ENCODE assay signal across 11 cellular contexts in genomic region chr15:80550219-80550909, GRCh38.
DNase-seq lines count a peak whose midpoint lies in the region; ATAC-seq and TF ChIP-seq lines count a peak whose summit lies in the region.
"Had no signal": no experiment of that assay in that cellular context is flagged by ENCODE, and none has a peak within 500 bp of the region (broad histone marks: within the 10 kb centered on the region; RNA-seq: fewer than 3 reads in every experiment).

No MANE protein-coding gene starts in this region.

- H3K4me1 ChIP-seq in PC-3 (ENCODE audit: insufficient read depth, low read length) (peaks cover 13% of the 10 kb centered on the region; the same call in 1 of the 2 replicates), fibroblast of lung (ENCODE audit: control insufficient read depth, extremely low read depth, insufficient read depth, low read length) (peaks cover 18% of the 10 kb centered on the region), BE2C (no peaks in the 10 kb centered on the region)

- no peaks in the 10 kb centered on the region for H3K79me2 ChIP-seq in PC-3 (ENCODE audit: low read length)
- peaks cover 3% of the 10 kb centered on the region for H3K79me2 ChIP-seq in fibroblast of lung (ENCODE audit: control insufficient read depth, insufficient read depth, low read length)

- H3K27ac Mint-ChIP-seq in stimulated activated effector memory CD8-positive, alpha-beta T cell treated with anti-CD3 and anti-CD28 coated beads, Interleukin-12 subunit alpha, Interleukin-12 subunit beta, amount 100 ng/mL, for 72 hours, result no peak overlapping the region
- H3K27ac Mint-ChIP-seq: naive thymus-derived CD8-positive, alpha-beta T cell had no signal

- H3K36me3 Mint-ChIP-seq in stimulated activated effector memory CD8-positive, alpha-beta T cell treated with anti-CD3 and anti-CD28 coated beads, Interleukin-12 subunit alpha, Interleukin-12 subunit beta, amount 100 ng/mL, for 72 hours, result no peaks in the 10 kb centered on the region
- H3K36me3 Mint-ChIP-seq: naive thymus-derived CD8-positive, alpha-beta T cell had no signal

- no peaks in the 10 kb centered on the region for H3K4me1 Mint-ChIP-seq in stimulated activated effector memory CD8-positive, alpha-beta T cell treated with anti-CD3 and anti-CD28 coated beads, Interleukin-12 subunit alpha, Interleukin-12 subunit beta, amount 100 ng/mL, for 72 hours
- H3K4me1 Mint-ChIP-seq: naive thymus-derived CD8-positive, alpha-beta T cell had no signal

- no peaks in the 10 kb centered on the region for H3K9me3 ChIP-seq in PC-3 (ENCODE audit: low read length)
- no peaks in the 10 kb centered on the region for H3K9me3 ChIP-seq in fibroblast of lung (ENCODE audit: control insufficient read depth, insufficient read depth, low read depth, low read length)
- H3K9me3 ChIP-seq in BE2C, result no peaks in the 10 kb centered on the region

- H3K4me2 ChIP-seq in PC-3 (ENCODE audit: low read length), result 0 out of 2 replicates have a peak overlapping the region, but pooled peaks have one; percentile 3
- peak overlapping the region; percentile 73 for H3K4me2 ChIP-seq in fibroblast of lung (ENCODE audit: extremely low read depth, insufficient read depth, low read length)

- H3F3A ChIP-seq in PC-3 (ENCODE audit: low read length, unreplicated experiment), result no peaks in the 10 kb centered on the region

- TF ChIP-seq CTCF in PC-3 (conservative IDR thresholded peaks at IDR 0.05; ENCODE audit: low read depth, low read length) (no peak), fibroblast of lung (conservative IDR thresholded peaks at IDR 0.05 in 1 of 2, IDR thresholded peaks at IDR 0.05 in 1 of 2; ENCODE audit: low read depth in 1 of 2, low read length in 2 of 2) (no peak), BE2C (IDR thresholded peaks at IDR 0.05; ENCODE audit: low read depth, low read length) (no peak)

- no TSS peak for BruUV-seq in PC-3 (replicated peaks; lab: Mats Ljungman, UMichigan)

- no peak overlapping the region for H3K27ac ChIP-seq in PC-3 (ENCODE audit: low read length)
- peak overlapping the region; percentile 91 for H3K27ac ChIP-seq in fibroblast of lung (ENCODE audit: insufficient read depth, low read length)

- H3K27me3 ChIP-seq in PC-3 (ENCODE audit: low read length), result peaks cover 44% of the 10 kb centered on the region
- no peaks in the 10 kb centered on the region for H3K27me3 ChIP-seq in fibroblast of lung (ENCODE audit: control insufficient read depth, insufficient read depth, low read length)
- no peaks in the 10 kb centered on the region for H3K27me3 ChIP-seq in BE2C

- H2AFZ ChIP-seq in PC-3 (ENCODE audit: low read length) (no peak overlapping the region), fibroblast of lung (ENCODE audit: low read length) (no peak overlapping the region)

- ATAC-seq in GM21390 (IDR thresholded peaks at IDR 0.05; ENCODE audit: unreplicated experiment) (peak; percentile 49), PC-3 (no peak)
- ATAC-seq in stimulated activated effector memory CD8-positive, alpha-beta T cell treated with anti-CD3 and anti-CD28 coated beads, Interleukin-12 subunit alpha, Interleukin-12 subunit beta, amount 100 ng/mL, for 72 hours, result peak; percentile 16
- ATAC-seq: naive thymus-derived CD8-positive, alpha-beta T cell had no signal

- H3K36me3 ChIP-seq in PC-3 (ENCODE audit: low read depth, low read length) (no peaks in the 10 kb centered on the region), fibroblast of lung (ENCODE audit: control insufficient read depth, insufficient read depth, low read length) (peaks cover 2% of the 10 kb centered on the region), BE2C (no peaks in the 10 kb centered on the region)

- H3K4me3 ChIP-seq in PC-3 (ENCODE audit: low read length), result no peak overlapping the region
- peak overlapping the region in 1 of 4 experiments; percentile 0 for H3K4me3 ChIP-seq in fibroblast of lung (replicated peaks in 1 of 4; ENCODE audit: control extremely low read depth in 1 of 4, insufficient read depth in 1 of 4, low read depth in 3 of 4, low read length in 4 of 4)
- H3K4me3 ChIP-seq in BE2C (ENCODE audit: low read depth, low read length), result no peak overlapping the region

- CTCF ChIA-PET in PC-3 (lab: Charles Lee), result no interaction called here

- peak; percentile 51 for DNase-seq in PC-3
- DNase-seq in fibroblast of lung (ENCODE audit: low read depth in 2 of 2), result peak; percentile 85 to 100
- DNase-seq in stimulated activated effector memory CD8-positive, alpha-beta T cell treated with anti-CD3 and anti-CD28 coated beads, Interleukin-12 subunit alpha, Interleukin-12 subunit beta, amount 100 ng/mL, for 72 hours (ENCODE audit: low spot score in 2 of 2), result peak in 1 of 2 donors; percentile 28
- no peak for DNase-seq in HPDE6-E6E7 (ENCODE audit: extremely low spot score)
- no peak for DNase-seq in BE2C
- no peak for DNase-seq in NCI-H2029 (lab: John Stamatoyannopoulos, UW)
- DNase-seq: activated effector memory CD4-positive, alpha-beta T cell treated with anti-CD3 and anti-CD28 coated beads, Interleukin-2, amount 50 U/mL, for 16 hours; foreskin melanocyte; naive thymus-derived CD8-positive, alpha-beta T cell; T1000 had no signal

- no peaks in the 10 kb centered on the region for H4K20me1 ChIP-seq in PC-3 (ENCODE audit: low read length)
- H4K20me1 ChIP-seq in fibroblast of lung (ENCODE audit: control insufficient read depth, extremely low read depth, insufficient read depth, low read length), result no peaks in the 10 kb centered on the region

- no peak overlapping the region for H3K4me3 Mint-ChIP-seq in stimulated activated effector memory CD8-positive, alpha-beta T cell treated with anti-CD3 and anti-CD28 coated beads, Interleukin-12 subunit alpha, Interleukin-12 subunit beta, amount 100 ng/mL, for 72 hours
- H3K4me3 Mint-ChIP-seq: naive thymus-derived CD8-positive, alpha-beta T cell had no signal

- no peaks in the 10 kb centered on the region for H3K9me2 ChIP-seq in PC-3 (replicated peaks; ENCODE audit: low read length)

- POLR2A ChIA-PET in PC-3 (lab: Charles Lee; ENCODE audit: unreplicated experiment), result no interaction called here

- no peaks in the 10 kb centered on the region for H3K9me3 Mint-ChIP-seq in stimulated activated effector memory CD8-positive, alpha-beta T cell treated with anti-CD3 and anti-CD28 coated beads, Interleukin-12 subunit alpha, Interleukin-12 subunit beta, amount 100 ng/mL, for 72 hours
- H3K9me3 Mint-ChIP-seq: naive thymus-derived CD8-positive, alpha-beta T cell had no signal

- H3K9ac ChIP-seq in PC-3 (ENCODE audit: low read length) (no peak overlapping the region), fibroblast of lung (ENCODE audit: insufficient read depth, low read length) (peak overlapping the region; percentile 39)

- intact Hi-C loops in PC-3 (cut with micrococcal nuclease), result no loop called here

Comparison
In these comparisons a context has a peak if more than half of its experiments do, and no peak if none do; other contexts are left out.
1. DNase-seq: peak in PC-3 (single experiment) and fibroblast of lung (2 of 2); none in HPDE6-E6E7 (single experiment), BE2C (single experiment) and NCI-H2029 (single experiment).